11 cellular contexts compared by ENCODE assay signal in the genomic region with DNA sequence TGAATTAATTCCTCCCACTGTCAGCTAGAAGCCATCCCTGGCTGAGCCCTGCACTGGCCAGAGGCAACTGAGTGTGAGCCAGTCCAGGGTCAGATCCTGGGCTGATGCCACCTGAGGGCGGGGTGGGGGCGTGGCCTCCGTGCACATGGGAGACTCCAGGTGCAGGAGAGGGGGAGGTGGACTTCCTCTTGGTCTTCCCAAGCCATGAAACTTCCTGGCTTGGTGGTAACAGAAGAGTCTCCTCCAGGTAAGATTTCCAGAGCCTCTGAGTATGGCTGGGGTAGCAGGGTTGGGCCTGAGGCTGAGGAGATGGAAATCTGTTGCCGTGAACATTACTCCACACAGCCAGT. TPM values are rescaled to one million over a fixed set of nuclear protein-coding genes. Genes with fewer than 3 reads are reported as not detected.
A peak's percentile ranks its signal among the peaks of the same experiment; 100 is the strongest.
DNase-seq lines count a peak whose midpoint lies in the region; ATAC-seq, FAIRE-seq and TF ChIP-seq lines count a peak whose summit lies in the region.
"Had no signal": no experiment of that assay in that cellular context is flagged by ENCODE, and none has a peak within 500 bp of the region (broad histone marks: within the 10 kb centered on the region; RNA-seq: fewer than 3 reads in every experiment).

No MANE protein-coding gene starts in this region.

- H3K36me3 Mint-ChIP-seq in activated CD8-positive, alpha-beta T cell treated with anti-CD3 and anti-CD28 coated beads for 36 hours (ENCODE audit: low read depth), result no peaks in the 10 kb centered on the region

- no peak overlapping the region for H3K27ac Mint-ChIP-seq in activated CD8-positive, alpha-beta T cell treated with anti-CD3 and anti-CD28 coated beads for 36 hours

- POLR2A ChIA-PET in A549 (lab: Yijun Ruan, JAX), result no interaction called here
- POLR2A ChIA-PET in activated CD8-positive, alpha-beta T cell treated with anti-CD3 and anti-CD28 coated beads for 36 hours (lab: Charles Lee), result no interaction called here

- TF ChIP-seq EP300 in A549 (IDR thresholded peaks at IDR 0.05), result no peak

- no peak for FAIRE-seq in A549 (lab: Jason Lieb, UNC)

- intact Hi-C loops in body of pancreas (cut with DNase I) (no loop called here), left lung (cut with DNase I) (no loop called here)
- intact Hi-C loops in activated CD8-positive, alpha-beta T cell treated with anti-CD3 and anti-CD28 coated beads for 36 hours (cut with micrococcal nuclease), result no loop called here

- H3K36me3 ChIP-seq in body of pancreas (replicated peaks in 1 of 2; ENCODE audit: insufficient read depth in 1 of 2, low read depth in 2 of 2) (no peaks in the 10 kb centered on the region), left lung (no peaks in the 10 kb centered on the region)

- no peak for TF ChIP-seq POLR2A in A549 (IDR thresholded peaks at IDR 0.05; ENCODE audit: low read length)
- no peak for TF ChIP-seq POLR2A in body of pancreas (IDR thresholded peaks at IDR 0.05)

- 50% methylated on average over 4 of the region's 4 CpGs for whole genome bisulfite sequencing in A549 (ENCODE audit: missing lambda C conversion rate)
- WGBS in body of pancreas, 2 donors, result 4 to 16% methylated on average over 2 to 4 of the region's 4 CpGs

- H3K4me3 ChIP-seq in A549 (no peak overlapping the region), body of pancreas (peak overlapping the region in 1 of 2 donors; percentile 16), left lung (peak overlapping the region; percentile 14 to 23)

- H3K9me3 ChIP-seq in A549 (no peaks in the 10 kb centered on the region), body of pancreas (no peaks in the 10 kb centered on the region), left lung (no peaks in the 10 kb centered on the region)

- no peaks in the 10 kb centered on the region for H3K27me3 Mint-ChIP-seq in activated CD8-positive, alpha-beta T cell treated with anti-CD3 and anti-CD28 coated beads for 36 hours

- H3K4me1 Mint-ChIP-seq in activated CD8-positive, alpha-beta T cell treated with anti-CD3 and anti-CD28 coated beads for 36 hours (ENCODE audit: low read depth), result peaks cover 9% of the 10 kb centered on the region

- TF ChIP-seq CTCF in A549 (IDR thresholded peaks at IDR 0.05) (no peak), body of pancreas (IDR thresholded peaks at IDR 0.05) (no peak), left lung (IDR thresholded peaks at IDR 0.05) (no peak)
- no peak for TF ChIP-seq CTCF in activated CD8-positive, alpha-beta T cell treated with anti-CD3 and anti-CD28 coated beads for 36 hours (IDR thresholded peaks at IDR 0.05)

- H3K9me3 Mint-ChIP-seq in activated CD8-positive, alpha-beta T cell treated with anti-CD3 and anti-CD28 coated beads for 36 hours, result no peaks in the 10 kb centered on the region

- H3K27me3 ChIP-seq in body of pancreas (no peaks in the 10 kb centered on the region), left lung (no peaks in the 10 kb centered on the region)

- peak overlapping the region; percentile 41; the same call in 2 of the 3 replicates for H3K4me2 ChIP-seq in A549

- TF ChIP-seq RAD21 in A549 (conservative IDR thresholded peaks at IDR 0.05 in 1 of 2, IDR thresholded peaks at IDR 0.05 in 1 of 2), result no peak

- CTCF ChIA-PET in A549 (lab: Yijun Ruan, JAX), result interaction anchor here (2.1 kb wide), 1 partner anchor 19 kb away, joined by 12 read pairs; no protein-coding TSS in a partner anchor
- CTCF ChIA-PET in activated CD8-positive, alpha-beta T cell treated with anti-CD3 and anti-CD28 coated beads for 36 hours (lab: Charles Lee), result interaction anchor here (1.0 to 1.2 kb wide), 4 partner anchors 9 to 154 kb away, joined by 3 to 4 read pairs (median 4); no protein-coding TSS in a partner anchor

- no peak overlapping the region for H3K4me3 Mint-ChIP-seq in activated CD8-positive, alpha-beta T cell treated with anti-CD3 and anti-CD28 coated beads for 36 hours

- no peak for DNase-seq in A549 (ENCODE audit: low read depth in 1 of 2, low spot score in 1 of 2)
- peak; percentile 30 for DNase-seq in M059J (ENCODE audit: low read depth)
- peak; percentile 84 to 91 (median 86) for DNase-seq in body of pancreas
- peak in 1 of 2 donors; percentile 65 for DNase-seq in left lung
- no peak for DNase-seq in activated CD8-positive, alpha-beta T cell treated with anti-CD3 and anti-CD28 coated beads for 36 hours
- DNase-seq in NOMO-1 (lab: John Stamatoyannopoulos, UW; ENCODE audit: unreplicated experiment in 2 of 2), result no peak
- DNase-seq: AML-193, HCEC 1CT had no signal

- H3K27ac ChIP-seq in A549, result peak overlapping the region in 1 of 2 experiments; percentile 69; a peak in 3 of 6 replicates
- peak overlapping the region; percentile 90 to 95 (median 93) for H3K27ac ChIP-seq in body of pancreas
- peak overlapping the region; percentile 71 to 79 for H3K27ac ChIP-seq in left lung

- H3K4me1 ChIP-seq in A549 (peaks cover 32% of the 10 kb centered on the region), body of pancreas (peaks cover 81% of the 10 kb centered on the region), left lung (peaks cover 3 to 25% of the 10 kb centered on the region in 2 donors)

- peak; percentile 21 to 44; a peak in 3 of 6 replicates for ATAC-seq in A549
- ATAC-seq in body of pancreas, result peak; percentile 69
- peak; percentile 74 for ATAC-seq in left lung
- no peak for ATAC-seq in GM21619 (IDR thresholded peaks at IDR 0.05; ENCODE audit: unreplicated experiment)
- ATAC-seq in activated CD8-positive, alpha-beta T cell treated with anti-CD3 and anti-CD28 coated beads for 36 hours, result no peak
- ATAC-seq in GM18520 (IDR thresholded peaks at IDR 0.05; ENCODE audit: unreplicated experiment), result no peak

TF ChIP-seq in A549, 52 proteins besides CTCF, POLR2A, EP300 and RAD21:
- TF ChIP-seq USF2 (IDR thresholded peaks at IDR 0.05), result no peak
- TF ChIP-seq PHF8 (IDR thresholded peaks at IDR 0.05; ENCODE audit: borderline replicate concordance, low read depth), result no peak
- TF ChIP-seq RFX5 (IDR thresholded peaks at IDR 0.05), result no peak
- TF ChIP-seq NR3C1 (IDR thresholded peaks at IDR 0.05), result no peak
- no peak for TF ChIP-seq RARB (CRISPR knock-in tag; IDR thresholded peaks at IDR 0.05)
- TF ChIP-seq FOXS1 (CRISPR knock-in tag; IDR thresholded peaks at IDR 0.05), result no peak
- no peak for TF ChIP-seq RNF2 (IDR thresholded peaks at IDR 0.05; ENCODE audit: borderline replicate concordance, low read depth)
- TF ChIP-seq JUNB (IDR thresholded peaks at IDR 0.05), result no peak
- TF ChIP-seq NFE2L2 (conservative IDR thresholded peaks at IDR 0.05; ENCODE audit: low read length), result no peak
- no peak for TF ChIP-seq HEYL (CRISPR knock-in tag; IDR thresholded peaks at IDR 0.05)
- no peak for TF ChIP-seq ZSCAN20 (CRISPR knock-in tag; IDR thresholded peaks at IDR 0.05)
- TF ChIP-seq HOXA7 (CRISPR knock-in tag; IDR thresholded peaks at IDR 0.05), result no peak

RNA-seq across cellular contexts. Expression of gene RAB17, which starts 0.5 kb away (rescaled TPM):
- 0.44 and 0.78 TPM in 2 replicates for polyA plus RNA-seq in A549 (2011; rRNA removed)
- polyA plus RNA-seq in A549 (2012; cell fraction: cytosol; rRNA removed), result 0.09 TPM in 2 replicates
- polyA plus RNA-seq in A549 (2012; cell fraction: nucleus; rRNA removed), result 0.23 and 0.37 TPM in 2 replicates
- 0.42 to 2.3 TPM (median 2.2 TPM) in 3 replicates for polyA plus RNA-seq in A549 (2017; fragmentation: RNase III; extraction: RNeasy Plus Mini Kit Qiagen cat#74134 plus additional on column Dnase treatment)
- 0.33 TPM in 1 of 2 replicates, not detected in the other for polyA minus RNA-seq in A549 (2011; rRNA and poly(A)+ RNA removed)
- total RNA-seq in M059J (2014; rRNA removed; shearing (Covaris generic)), result 0.30 and 1.8 TPM in 2 replicates
- total RNA-seq in body of pancreas, result 10 to 100 TPM; 35.3 to 38.9 TPM
- 10 to 100 TPM; 35.5 to 37.9 TPM for total RNA-seq in left lung
- under 1 TPM; 0.14 to 0.69 TPM for total RNA-seq in activated CD8-positive, alpha-beta T cell treated with anti-CD3 and anti-CD28 coated beads for 36 hours

RNA-seq across cellular contexts. Expression of gene PRLH, which starts 24.6 kb away (rescaled TPM):
- polyA plus RNA-seq in A549 (2011; rRNA removed) (not detected in 2 replicates), A549 (2017; fragmentation: RNase III; extraction: RNeasy Plus Mini Kit Qiagen cat#74134 plus additional on column Dnase treatment) (not detected in 3 replicates)
- not detected in 2 replicates for polyA plus RNA-seq in A549 (2012; cell fraction: cytosol; rRNA removed)
- polyA plus RNA-seq in A549 (2012; cell fraction: nucleus; rRNA removed), result not detected in 2 replicates
- polyA minus RNA-seq in A549 (2011; rRNA and poly(A)+ RNA removed), result not detected in 2 replicates
- total RNA-seq in M059J (2014; rRNA removed; shearing (Covaris generic)), result not detected in 2 replicates
- total RNA-seq in body of pancreas (not detected), left lung (not detected)
- total RNA-seq in activated CD8-positive, alpha-beta T cell treated with anti-CD3 and anti-CD28 coated beads for 36 hours, result not detected
- total RNA-seq: right cardiac atrium had no signal
- polyA plus RNA-seq: right cardiac atrium had no signal

RNA-seq across cellular contexts. Expression of gene LRRFIP1, which starts 36.4 kb away (rescaled TPM):
- polyA plus RNA-seq in A549 (2011; rRNA removed) (78.3 and 93.0 TPM in 2 replicates), A549 (2017; fragmentation: RNase III; extraction: RNeasy Plus Mini Kit Qiagen cat#74134 plus additional on column Dnase treatment) (69.1 to 75.6 TPM (median 74.7 TPM) in 3 replicates)
- 31.6 and 34.0 TPM in 2 replicates for polyA plus RNA-seq in A549 (2012; cell fraction: cytosol; rRNA removed)
- 22.1 and 32.2 TPM in 2 replicates for polyA plus RNA-seq in A549 (2012; cell fraction: nucleus; rRNA removed)
- polyA minus RNA-seq in A549 (2011; rRNA and poly(A)+ RNA removed), result 41.9 and 43.6 TPM in 2 replicates
- 12.5 and 29.9 TPM in 2 replicates for total RNA-seq in M059J (2014; rRNA removed; shearing (Covaris generic))
- total RNA-seq in body of pancreas (10 to 100 TPM; 49.8 to 57.1 TPM), left lung (100 to 1,000 TPM; 123 to 160 TPM)
- total RNA-seq in activated CD8-positive, alpha-beta T cell treated with anti-CD3 and anti-CD28 coated beads for 36 hours, result 100 to 1,000 TPM; 264 to 281 TPM

Comparison
In these comparisons a context has a peak if more than half of its experiments do, and no peak if none do; other contexts are left out.
1. ATAC-seq: peak in A549 (2 of 2), body of pancreas (single experiment) and left lung (single experiment); none in GM21619 (single experiment), activated CD8-positive, alpha-beta T cell treated with anti-CD3 and anti-CD28 coated beads for 36 hours (single experiment) and GM18520 (single experiment).
2. DNase-seq: peak in M059J (single experiment) and body of pancreas (4 of 4); none in A549 (0 of 2), activated CD8-positive, alpha-beta T cell treated with anti-CD3 and anti-CD28 coated beads for 36 hours (single experiment) and NOMO-1 (0 of 2).
3. RNA of gene RAB17, which starts 0.5 kb away (total RNA-seq): 35.3 to 38.9 TPM in body of pancreas and 35.5 to 37.9 TPM in left lung; 0.30 to 1.8 TPM in M059J and 0.14 to 0.69 TPM in activated CD8-positive, alpha-beta T cell treated with anti-CD3 and anti-CD28 coated beads for 36 hours; every median in the first group is over 10 times any median in the second.